8 cellular contexts compared by ENCODE assay signal in genomic region chr18:32919799-32920198, GRCh38.
DNase-seq lines count a peak whose midpoint lies in the region; ATAC-seq and TF ChIP-seq lines count a peak whose summit lies in the region.

No MANE protein-coding gene starts in this region.

- H3K36me3 ChIP-seq in breast epithelium (no peaks in the 10 kb centered on the region), aorta (ENCODE audit: control insufficient read depth in 1 of 2, insufficient read depth in 2 of 2, low read length in 1 of 2) (no peaks in the 10 kb centered on the region)

- TF ChIP-seq CTCF in MCF 10A (IDR thresholded peaks at IDR 0.05; ENCODE audit: unreplicated experiment): peak; percentile 24
- TF ChIP-seq CTCF in breast epithelium (IDR thresholded peaks at IDR 0.05): peak in 1 of 3 donors; percentile 12

- H3K4me3 Mint-ChIP-seq in MCF 10A (ENCODE audit: unreplicated experiment): no peak overlapping the region
- no peak overlapping the region for H3K4me3 Mint-ChIP-seq in activated naive CD4-positive, alpha-beta T cell treated with anti-CD3 and anti-CD28 coated beads, Interleukin-2, amount 10 ng/mL, durations not matched to agents 7 days and 5 days

- H3K4me3 ChIP-seq in breast epithelium (no peak overlapping the region), aorta (ENCODE audit: low read length in 2 of 2) (no peak overlapping the region)

- no peaks in the 10 kb centered on the region for H3K36me3 Mint-ChIP-seq in MCF 10A (ENCODE audit: insufficient read depth, unreplicated experiment)
- no peaks in the 10 kb centered on the region for H3K36me3 Mint-ChIP-seq in activated naive CD4-positive, alpha-beta T cell treated with anti-CD3 and anti-CD28 coated beads, Interleukin-2, amount 10 ng/mL, durations not matched to agents 7 days and 5 days

- no peaks in the 10 kb centered on the region for H3K27me3 Mint-ChIP-seq in MCF 10A (ENCODE audit: insufficient read depth, unreplicated experiment)
- H3K27me3 Mint-ChIP-seq in activated naive CD4-positive, alpha-beta T cell treated with anti-CD3 and anti-CD28 coated beads, Interleukin-2, amount 10 ng/mL, durations not matched to agents 7 days and 5 days: no peaks in the 10 kb centered on the region

- H3K27ac Mint-ChIP-seq in MCF 10A (ENCODE audit: low read depth, unreplicated experiment): no peak overlapping the region
- H3K27ac Mint-ChIP-seq in activated naive CD4-positive, alpha-beta T cell treated with anti-CD3 and anti-CD28 coated beads, Interleukin-2, amount 10 ng/mL, durations not matched to agents 7 days and 5 days: no peak overlapping the region

- POLR2A ChIA-PET in MCF 10A (lab: Yijun Ruan, JAX): no interaction called here

- BruUV-seq in MCF 10A (replicated peaks; lab: Mats Ljungman, UMichigan): no TSS peak

- CTCF ChIA-PET in MCF 10A (lab: Yijun Ruan, JAX): no interaction called here
- CTCF ChIA-PET in activated naive CD4-positive, alpha-beta T cell treated with anti-CD3 and anti-CD28 coated beads, Interleukin-2, amount 10 ng/mL, durations not matched to agents 7 days and 5 days (lab: Charles Lee): no interaction called here

- intact Hi-C loops in MCF 10A (cut with micrococcal nuclease) (loop anchor here (5.0 kb wide), 1 partner anchor 827 kb away; the partner anchor contains the start of gene RNF138), breast epithelium (cut with DNase I; ENCODE audit: low total_unique reads) (no loop called here), aorta (cut with DNase I) (no loop called here)

- peak; percentile 53 for DNase-seq in MCF 10A (ENCODE audit: unreplicated experiment)
- no peak for DNase-seq in breast epithelium (ENCODE audit: low spot score in 2 of 2)
- DNase-seq in M059J (ENCODE audit: low read depth): peak; percentile 1
- peak; percentile 87 for DNase-seq in SK-MEL-5 (ENCODE audit: low read depth, low spot score)
- peak; percentile 71 for DNase-seq in iPS DF 19.7 (ENCODE audit: low read depth, low spot score)
- no peak for DNase-seq in aorta
- no peak for DNase-seq in activated naive CD4-positive, alpha-beta T cell treated with anti-CD3 and anti-CD28 coated beads, Interleukin-2, amount 10 ng/mL, durations not matched to agents 7 days and 5 days

- H3K4me1 Mint-ChIP-seq in MCF 10A (ENCODE audit: insufficient read depth, unreplicated experiment): peaks cover 13% of the 10 kb centered on the region
- no peaks in the 10 kb centered on the region for H3K4me1 Mint-ChIP-seq in activated naive CD4-positive, alpha-beta T cell treated with anti-CD3 and anti-CD28 coated beads, Interleukin-2, amount 10 ng/mL, durations not matched to agents 7 days and 5 days

- no peaks in the 10 kb centered on the region for H3K9me3 Mint-ChIP-seq in MCF 10A (ENCODE audit: unreplicated experiment)
- no peaks in the 10 kb centered on the region for H3K9me3 Mint-ChIP-seq in activated naive CD4-positive, alpha-beta T cell treated with anti-CD3 and anti-CD28 coated beads, Interleukin-2, amount 10 ng/mL, durations not matched to agents 7 days and 5 days

- ATAC-seq in HG02610 (IDR thresholded peaks at IDR 0.05; ENCODE audit: unreplicated experiment): peak; percentile 81
- no peak for ATAC-seq in aorta (ENCODE audit: low FRiP score)

- H3K27me3 ChIP-seq in breast epithelium: no peaks in the 10 kb centered on the region
- peaks cover 0 to 1% of the 10 kb centered on the region in 2 donors for H3K27me3 ChIP-seq in aorta (ENCODE audit: control insufficient read depth in 1 of 2, insufficient read depth in 2 of 2, low read length in 1 of 2)

- no peak for TF ChIP-seq POLR2A in breast epithelium (IDR thresholded peaks at IDR 0.05)

- in situ Hi-C loops in SK-MEL-5 (cut with HindIII; ENCODE audit: low pct_unique_long_range_greater_than_20kb, low sequenced_read_pairs): no loop called here

- H3K4me1 ChIP-seq in breast epithelium (no peaks in the 10 kb centered on the region), aorta (ENCODE audit: control insufficient read depth in 1 of 2, insufficient read depth in 2 of 2, low read length in 2 of 2) (no peaks in the 10 kb centered on the region)

- no peak overlapping the region for H3K27ac ChIP-seq in breast epithelium
- no peak overlapping the region for H3K27ac ChIP-seq in aorta (ENCODE audit: low read depth in 1 of 2, low read length in 2 of 2)

- WGBS in aorta, 2 donors: 27 to 33% methylated on average over 2 of the region's 2 CpGs

- H3K9me3 ChIP-seq in breast epithelium: no peaks in the 10 kb centered on the region
- peaks cover 2% of the 10 kb centered on the region for H3K9me3 ChIP-seq in aorta (ENCODE audit: control insufficient read depth, low read length)

Comparison
In these comparisons a context has a peak if more than half of its experiments do, and no peak if none do; other contexts are left out.
1. DNase-seq: peak in MCF 10A (single experiment), M059J (single experiment), SK-MEL-5 (single experiment) and iPS DF 19.7 (single experiment); none in breast epithelium (0 of 2), aorta (0 of 2) and activated naive CD4-positive, alpha-beta T cell treated with anti-CD3 and anti-CD28 coated beads, Interleukin-2, amount 10 ng/mL, durations not matched to agents 7 days and 5 days (single experiment).